In genomic region chr2:96207778-96208143, GRCh38 we compare ENCODE assay signal across 7 cellular contexts. TPM values are rescaled to one million over a fixed set of nuclear protein-coding genes. Genes with fewer than 3 reads are reported as not detected.
A peak's percentile ranks its signal among the peaks of the same experiment; 100 is the strongest.
DNase-seq lines count a peak whose midpoint lies in the region; ATAC-seq lines count a peak whose summit lies in the region.

No MANE protein-coding gene starts in this region.

- no peaks in the 10 kb centered on the region for H3K9me3 ChIP-seq in KOPT-K1 (ENCODE audit: insufficient read depth, low read length, poor library complexity, severe bottlenecking)
- no peaks in the 10 kb centered on the region for H3K9me3 ChIP-seq in naive thymus-derived CD4-positive, alpha-beta T cell (ENCODE audit: control insufficient read depth in 2 of 3, low read length in 3 of 3)

- peaks cover 42 to 63% (median 57%) of the 10 kb centered on the region in 7 donors for H3K4me1 Mint-ChIP-seq in naive thymus-derived CD4-positive, alpha-beta T cell

- H3K36me3 Mint-ChIP-seq in naive thymus-derived CD4-positive, alpha-beta T cell = peaks cover 0 to 21% (median 0%) of the 10 kb centered on the region in 5 donors

- H3K36me3 ChIP-seq in KOPT-K1 (ENCODE audit: insufficient read depth, low read length) = peaks cover 29% of the 10 kb centered on the region
- peaks cover 0 to 10% (median 0%) of the 10 kb centered on the region in 3 experiments for H3K36me3 ChIP-seq in naive thymus-derived CD4-positive, alpha-beta T cell (ENCODE audit: control insufficient read depth in 2 of 3, insufficient read depth in 3 of 3, low read length in 3 of 3)

- intact Hi-C loops in naive thymus-derived CD4-positive, alpha-beta T cell (cut with micrococcal nuclease) = loop anchor here (1.0 to 10.0 kb wide), 13 partner anchors 35 to 610 kb away; partner anchors contain the start of genes CIAO1 (in 2 of the 2), SNRNP200 (in 2 of the 2), ANKRD36C (in 1 of the 2) and CNNM3 (in 1 of the 2)

- H3K4me1 ChIP-seq in naive thymus-derived CD4-positive, alpha-beta T cell (ENCODE audit: control insufficient read depth in 2 of 2, insufficient read depth in 2 of 2, low read length in 2 of 2) = peaks cover 34 to 43% of the 10 kb centered on the region in 2 donors

- H3K9me3 Mint-ChIP-seq in naive thymus-derived CD4-positive, alpha-beta T cell = no peaks in the 10 kb centered on the region

- H3K4me3 Mint-ChIP-seq in naive thymus-derived CD4-positive, alpha-beta T cell = peak overlapping the region; percentile 88 to 100 (median 95)

- peak overlapping the region; percentile 86 to 99 (median 93) for H3K27ac Mint-ChIP-seq in naive thymus-derived CD4-positive, alpha-beta T cell

- POLR2A ChIA-PET in naive thymus-derived CD4-positive, alpha-beta T cell (lab: Charles Lee) = interaction anchor here (0.6 to 3.2 kb wide), 12 partner anchors 15 to 651 kb away, joined by 3 to 32 read pairs (median 6); partner anchors contain the start of genes CIAO1, ITPRIPL1 and TMEM127

- no peaks in the 10 kb centered on the region for H3K27me3 Mint-ChIP-seq in naive thymus-derived CD4-positive, alpha-beta T cell

- CTCF ChIA-PET in naive thymus-derived CD4-positive, alpha-beta T cell (lab: Charles Lee) = no interaction called here

- H3K4me3 ChIP-seq in naive thymus-derived CD4-positive, alpha-beta T cell (ENCODE audit: low read length) = peak overlapping the region; percentile 83

- DNase-seq in naive thymus-derived CD4-positive, alpha-beta T cell = no peak
- DNase-seq in HK-2 (ENCODE audit: unreplicated experiment) (no peak), T-helper 9 cell (no peak)

- no peaks in the 10 kb centered on the region for H3K27me3 ChIP-seq in naive thymus-derived CD4-positive, alpha-beta T cell (ENCODE audit: control insufficient read depth in 2 of 2, insufficient read depth in 2 of 2, low read length in 2 of 2)

- H3K27ac ChIP-seq in KOPT-K1 (ENCODE audit: low read depth, low read length, poor library complexity, severe bottlenecking) (peak overlapping the region; percentile 95), cingulate gyrus (ENCODE audit: low read depth, low read length) (peak overlapping the region; percentile 79)
- peak overlapping the region; percentile 87 for H3K27ac ChIP-seq in naive thymus-derived CD4-positive, alpha-beta T cell (ENCODE audit: low read depth, low read length)

- ATAC-seq in GM19324 (IDR thresholded peaks at IDR 0.05; ENCODE audit: low FRiP score, unreplicated experiment) (peak; percentile 5), HG03039 (IDR thresholded peaks at IDR 0.05; ENCODE audit: unreplicated experiment) (no peak)
- no peak for ATAC-seq in naive thymus-derived CD4-positive, alpha-beta T cell

RNA-seq across cellular contexts. Expression of gene STARD7, which starts 0.9 kb away (rescaled TPM):
- 100 to 1,000 TPM in 1 of 5 experiments, 10 to 100 TPM in 4; 56.5 to 133 (median 74.2) TPM for total RNA-seq in naive thymus-derived CD4-positive, alpha-beta T cell
- 100 to 1,000 TPM; 106 to 120 TPM for polyA plus RNA-seq in naive thymus-derived CD4-positive, alpha-beta T cell

RNA-seq across cellular contexts. Expression of gene TMEM127, which starts 58.0 kb away (rescaled TPM):
- 10 to 100 TPM; 33.7 to 69.0 (median 40.4) TPM for total RNA-seq in naive thymus-derived CD4-positive, alpha-beta T cell
- polyA plus RNA-seq in naive thymus-derived CD4-positive, alpha-beta T cell = 10 to 100 TPM; 23.6 to 38.0 TPM

RNA-seq across cellular contexts. Expression of gene CIAO1, which starts 58.3 kb away (rescaled TPM):
- 10 to 100 TPM; 62.1 to 85.3 (median 71.6) TPM for total RNA-seq in naive thymus-derived CD4-positive, alpha-beta T cell
- polyA plus RNA-seq in naive thymus-derived CD4-positive, alpha-beta T cell = 100 to 1,000 TPM in 1 of 2 donors, 10 to 100 TPM in 1; 85.5 to 115 TPM
